1 cellular context compared by ENCODE assay signal in genomic region chr14:54424479-54424901, GRCh38.
A peak's percentile ranks its signal among the peaks of the same experiment; 100 is the strongest.
TF ChIP-seq lines count a peak whose summit lies in the region.

No MANE protein-coding gene starts in this region.

TF ChIP-seq in HepG2, 621 proteins besides CTCF, POLR2A, EP300 and RAD21 (continued from another document and continues in another):
- TF ChIP-seq NONO (IDR thresholded peaks at IDR 0.05) (no peak), NONO (CRISPR knock-in tag; conservative IDR thresholded peaks at IDR 0.05) (0 out of 2 replicates have a peak, but pooled peaks have one; percentile 21), ELF3 (CRISPR knock-in tag; IDR thresholded peaks at IDR 0.05) (peak; percentile 94), ZNF264 (CRISPR knock-in tag; IDR thresholded peaks at IDR 0.05) (0 out of 2 replicates have a peak, but pooled peaks have one; percentile 45), ERF (CRISPR knock-in tag; IDR thresholded peaks at IDR 0.05) (peak; percentile 82; the same call in 1 of the 2 replicates), TEAD3 (CRISPR knock-in tag; optimal IDR thresholded peaks at IDR 0.05; ENCODE audit: borderline replicate concordance) (peak; percentile 40), MAZ (IDR thresholded peaks at IDR 0.05; ENCODE audit: borderline replicate concordance, low read depth, low read length) (no peak), MAZ (CRISPR knock-in tag; IDR thresholded peaks at IDR 0.05; ENCODE audit: low read depth) (no peak), ZNF235 (CRISPR knock-in tag; IDR thresholded peaks at IDR 0.05; ENCODE audit: borderline replicate concordance) (no peak), ZNF496 (CRISPR knock-in tag; IDR thresholded peaks at IDR 0.05; ENCODE audit: insufficient replicate concordance) (no peak), ZNF292 (CRISPR knock-in tag; IDR thresholded peaks at IDR 0.05; ENCODE audit: borderline replicate concordance, low read depth) (peak; percentile 36; the same call in 1 of the 2 replicates), SAFB2 (CRISPR knock-in tag; IDR thresholded peaks at IDR 0.05; ENCODE audit: borderline replicate concordance, low read depth) (no peak), ZNF331 (CRISPR knock-in tag; IDR thresholded peaks at IDR 0.05) (peak; percentile 35; the same call in 1 of the 2 replicates), HNF4G (IDR thresholded peaks at IDR 0.05; ENCODE audit: borderline replicate concordance, low read depth, low read length) (0 out of 2 replicates have a peak, but pooled peaks have one; percentile 16), HNF4G (CRISPR knock-in tag; IDR thresholded peaks at IDR 0.05; ENCODE audit: borderline replicate concordance, low read depth) (no peak), ZNF556 (CRISPR knock-in tag; IDR thresholded peaks at IDR 0.05; ENCODE audit: borderline replicate concordance) (no peak), ETV5 (CRISPR knock-in tag; IDR thresholded peaks at IDR 0.05; ENCODE audit: borderline replicate concordance) (peak; percentile 65; the same call in 1 of the 2 replicates), ASH2L (IDR thresholded peaks at IDR 0.05; ENCODE audit: insufficient read length, low read depth, low read length) (peak; percentile 77), SCMH1 (CRISPR knock-in tag; IDR thresholded peaks at IDR 0.05; ENCODE audit: borderline replicate concordance) (no peak), ZNF451 (CRISPR knock-in tag; IDR thresholded peaks at IDR 0.05) (no peak), FOXA1 (IDR thresholded peaks at IDR 0.05) (peak; percentile 63), FOXA1 (CRISPR knock-in tag; IDR thresholded peaks at IDR 0.05) (peak; percentile 66), ZMYM4 (CRISPR knock-in tag; IDR thresholded peaks at IDR 0.05) (peak; percentile 52), SNAPC4 (CRISPR knock-in tag; IDR thresholded peaks at IDR 0.05) (no peak), IRF2 (CRISPR knock-in tag; IDR thresholded peaks at IDR 0.05) (peak; percentile 35; the same call in 1 of the 2 replicates), MED1 (CRISPR knock-in tag; IDR thresholded peaks at IDR 0.05) (peak; percentile 89), ONECUT2 (CRISPR knock-in tag; IDR thresholded peaks at IDR 0.05) (peak; percentile 94), HMG20A (CRISPR knock-in tag; IDR thresholded peaks at IDR 0.05; ENCODE audit: borderline replicate concordance) (peak; percentile 74; the same call in 1 of the 2 replicates), SP5 (CRISPR knock-in tag; IDR thresholded peaks at IDR 0.05; ENCODE audit: borderline replicate concordance, low read depth) (no peak), KAT8 (CRISPR knock-in tag; IDR thresholded peaks at IDR 0.05) (peak; percentile 58), GABPB1 (CRISPR knock-in tag; IDR thresholded peaks at IDR 0.05) (no peak), CEBPB (IDR thresholded peaks at IDR 0.05; ENCODE audit: borderline replicate concordance, low read depth, low read length) (no peak), ZSCAN20 (CRISPR knock-in tag; IDR thresholded peaks at IDR 0.05; ENCODE audit: borderline replicate concordance) (no peak), NFRKB (IDR thresholded peaks at IDR 0.05) (no peak), NFIC (IDR thresholded peaks at IDR 0.05; ENCODE audit: low read length) (peak; percentile 78; the same call in 1 of the 2 replicates), NPAS2 (CRISPR knock-in tag; IDR thresholded peaks at IDR 0.05; ENCODE audit: borderline replicate concordance) (no peak), KMT2B (CRISPR knock-in tag; IDR thresholded peaks at IDR 0.05) (no peak), ZKSCAN1 (IDR thresholded peaks at IDR 0.05; ENCODE audit: low read length) (no peak), ZNF850 (CRISPR knock-in tag; conservative IDR thresholded peaks at IDR 0.05) (no peak), RXRB (CRISPR knock-in tag; IDR thresholded peaks at IDR 0.05; ENCODE audit: borderline replicate concordance) (peak; percentile 80), ETV6 (CRISPR knock-in tag; conservative IDR thresholded peaks at IDR 0.05) (no peak), MAFK (conservative IDR thresholded peaks at IDR 0.05 in 1 of 2, IDR thresholded peaks at IDR 0.05 in 1 of 2; ENCODE audit: low read length in 2 of 2) (0 out of 4 replicates have a peak, but pooled peaks of 1 of the 2 experiments have one; percentile 3), ATF6 (CRISPR knock-in tag; conservative IDR thresholded peaks at IDR 0.05) (no peak), ZNF672 (CRISPR knock-in tag; IDR thresholded peaks at IDR 0.05) (no peak), GFI1 (CRISPR knock-in tag; IDR thresholded peaks at IDR 0.05; ENCODE audit: borderline replicate concordance) (no peak; the same call in 1 of the 2 replicates), NR2F1 (CRISPR knock-in tag; IDR thresholded peaks at IDR 0.05) (peak in 1 of 2 experiments; percentile 24; a peak in 1 of 4 replicates), GMEB1 (CRISPR knock-in tag; IDR thresholded peaks at IDR 0.05; ENCODE audit: borderline replicate concordance) (no peak), BCL6 (CRISPR knock-in tag; IDR thresholded peaks at IDR 0.05) (peak; percentile 96), ISL2 (CRISPR knock-in tag; IDR thresholded peaks at IDR 0.05) (peak; percentile 90)
- TF ChIP-seq, protein P1, sequence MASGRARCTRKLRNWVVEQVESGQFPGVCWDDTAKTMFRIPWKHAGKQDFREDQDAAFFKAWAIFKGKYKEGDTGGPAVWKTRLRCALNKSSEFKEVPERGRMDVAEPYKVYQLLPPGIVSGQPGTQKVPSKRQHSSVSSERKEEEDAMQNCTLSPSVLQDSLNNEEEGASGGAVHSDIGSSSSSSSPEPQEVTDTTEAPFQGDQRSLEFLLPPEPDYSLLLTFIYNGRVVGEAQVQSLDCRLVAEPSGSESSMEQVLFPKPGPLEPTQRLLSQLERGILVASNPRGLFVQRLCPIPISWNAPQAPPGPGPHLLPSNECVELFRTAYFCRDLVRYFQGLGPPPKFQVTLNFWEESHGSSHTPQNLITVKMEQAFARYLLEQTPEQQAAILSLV (CRISPR knock-in tag; IDR thresholded peaks at IDR 0.05; ENCODE audit: borderline replicate concordance) = no peak
- TF ChIP-seq, protein P2, sequence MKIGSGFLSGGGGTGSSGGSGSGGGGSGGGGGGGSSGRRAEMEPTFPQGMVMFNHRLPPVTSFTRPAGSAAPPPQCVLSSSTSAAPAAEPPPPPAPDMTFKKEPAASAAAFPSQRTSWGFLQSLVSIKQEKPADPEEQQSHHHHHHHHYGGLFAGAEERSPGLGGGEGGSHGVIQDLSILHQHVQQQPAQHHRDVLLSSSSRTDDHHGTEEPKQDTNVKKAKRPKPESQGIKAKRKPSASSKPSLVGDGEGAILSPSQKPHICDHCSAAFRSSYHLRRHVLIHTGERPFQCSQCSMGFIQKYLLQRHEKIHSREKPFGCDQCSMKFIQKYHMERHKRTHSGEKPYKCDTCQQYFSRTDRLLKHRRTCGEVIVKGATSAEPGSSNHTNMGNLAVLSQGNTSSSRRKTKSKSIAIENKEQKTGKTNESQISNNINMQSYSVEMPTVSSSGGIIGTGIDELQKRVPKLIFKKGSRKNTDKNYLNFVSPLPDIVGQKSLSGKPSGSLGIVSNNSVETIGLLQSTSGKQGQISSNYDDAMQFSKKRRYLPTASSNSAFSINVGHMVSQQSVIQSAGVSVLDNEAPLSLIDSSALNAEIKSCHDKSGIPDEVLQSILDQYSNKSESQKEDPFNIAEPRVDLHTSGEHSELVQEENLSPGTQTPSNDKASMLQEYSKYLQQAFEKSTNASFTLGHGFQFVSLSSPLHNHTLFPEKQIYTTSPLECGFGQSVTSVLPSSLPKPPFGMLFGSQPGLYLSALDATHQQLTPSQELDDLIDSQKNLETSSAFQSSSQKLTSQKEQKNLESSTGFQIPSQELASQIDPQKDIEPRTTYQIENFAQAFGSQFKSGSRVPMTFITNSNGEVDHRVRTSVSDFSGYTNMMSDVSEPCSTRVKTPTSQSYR (CRISPR knock-in tag; IDR thresholded peaks at IDR 0.05; ENCODE audit: borderline replicate concordance) = no peak
- TF ChIP-seq, protein P3, sequence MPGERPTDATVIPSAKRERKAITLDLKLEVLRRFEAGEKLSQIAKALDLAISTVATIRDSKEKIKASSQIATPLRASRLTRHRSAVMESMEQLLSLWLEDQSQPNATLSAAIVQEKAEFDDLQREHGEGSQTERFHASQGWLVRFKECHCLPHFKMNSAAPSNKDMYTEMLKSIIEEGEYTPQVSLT (CRISPR knock-in tag; IDR thresholded peaks at IDR 0.05; ENCODE audit: borderline replicate concordance, low read depth) = no peak
- TF ChIP-seq, protein P4, sequence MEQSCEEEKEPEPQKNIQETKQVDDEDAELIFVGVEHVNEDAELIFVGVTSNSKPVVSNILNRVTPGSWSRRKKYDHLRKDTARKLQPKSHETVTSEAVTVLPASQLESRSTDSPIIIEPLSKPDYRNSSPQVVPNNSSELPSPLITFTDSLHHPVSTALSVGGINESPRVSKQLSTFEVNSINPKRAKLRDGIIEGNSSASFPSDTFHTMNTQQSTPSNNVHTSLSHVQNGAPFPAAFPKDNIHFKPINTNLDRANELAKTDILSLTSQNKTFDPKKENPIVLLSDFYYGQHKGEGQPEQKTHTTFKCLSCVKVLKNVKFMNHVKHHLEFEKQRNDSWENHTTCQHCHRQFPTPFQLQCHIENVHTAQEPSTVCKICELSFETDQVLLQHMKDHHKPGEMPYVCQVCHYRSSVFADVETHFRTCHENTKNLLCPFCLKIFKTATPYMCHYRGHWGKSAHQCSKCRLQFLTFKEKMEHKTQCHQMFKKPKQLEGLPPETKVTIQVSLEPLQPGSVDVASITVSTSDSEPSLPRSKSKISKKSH (CRISPR knock-in tag; IDR thresholded peaks at IDR 0.05; ENCODE audit: borderline replicate concordance) = no peak
- TF ChIP-seq, protein P5, sequence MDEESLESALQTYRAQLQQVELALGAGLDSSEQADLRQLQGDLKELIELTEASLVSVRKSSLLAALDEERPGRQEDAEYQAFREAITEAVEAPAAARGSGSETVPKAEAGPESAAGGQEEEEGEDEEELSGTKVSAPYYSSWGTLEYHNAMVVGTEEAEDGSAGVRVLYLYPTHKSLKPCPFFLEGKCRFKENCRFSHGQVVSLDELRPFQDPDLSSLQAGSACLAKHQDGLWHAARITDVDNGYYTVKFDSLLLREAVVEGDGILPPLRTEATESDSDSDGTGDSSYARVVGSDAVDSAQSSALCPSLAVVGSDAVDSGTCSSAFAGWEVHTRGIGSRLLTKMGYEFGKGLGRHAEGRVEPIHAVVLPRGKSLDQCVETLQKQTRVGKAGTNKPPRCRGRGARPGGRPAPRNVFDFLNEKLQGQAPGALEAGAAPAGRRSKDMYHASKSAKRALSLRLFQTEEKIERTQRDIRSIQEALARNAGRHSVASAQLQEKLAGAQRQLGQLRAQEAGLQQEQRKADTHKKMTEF (CRISPR knock-in tag; IDR thresholded peaks at IDR 0.05) = peak; percentile 86
